In genomic region chr11:40215605-40216004, GRCh38 we compare ENCODE assay signal across 25 cellular contexts.
DNase-seq lines count a peak whose midpoint lies in the region; ATAC-seq and TF ChIP-seq lines count a peak whose summit lies in the region.
"Had no signal": no experiment of that assay in that cellular context is flagged by ENCODE, and none has a peak within 500 bp of the region (broad histone marks: within the 10 kb centered on the region; RNA-seq: fewer than 3 reads in every experiment).

No MANE protein-coding gene starts in this region.

- no peaks in the 10 kb centered on the region for H3K36me3 ChIP-seq in left ventricle myocardium inferior
- H3K36me3 ChIP-seq in endodermal cell (ENCODE audit: control insufficient read depth, insufficient read depth, low read length), result no peaks in the 10 kb centered on the region
- H3K36me3 ChIP-seq in neural progenitor cell, result no peaks in the 10 kb centered on the region
- H3K36me3 ChIP-seq: BLaER1 treated with 17β-estradiol and CSF1 and Interleukin-3, amounts not matched to agents 10 nM and 100 nM; SJSA1 had no signal

- intact Hi-C loops in left ventricle myocardium inferior (cut with micrococcal nuclease), result no loop called here
- intact Hi-C loops in left cardiac atrium (cut with DNase I), result no loop called here

- H3K9me3 ChIP-seq in left ventricle myocardium inferior (replicated peaks) (no peaks in the 10 kb centered on the region), endodermal cell (ENCODE audit: control insufficient read depth, low read length) (no peaks in the 10 kb centered on the region), neural progenitor cell (ENCODE audit: low read depth) (no peaks in the 10 kb centered on the region)
- H3K9me3 ChIP-seq: BLaER1 treated with 17β-estradiol and CSF1 and Interleukin-3, amounts not matched to agents 10 nM and 100 nM; SJSA1 had no signal

- DNase-seq in left ventricle myocardium inferior, result no peak
- DNase-seq in left cardiac atrium, result no peak
- DNase-seq in endodermal cell, result no peak
- DNase-seq in neural progenitor cell (ENCODE audit: low spot score), result peak; percentile 48
- no peak for DNase-seq in superior temporal gyrus (ENCODE audit: extremely low spot score)
- no peak for DNase-seq in KBM-7
- DNase-seq: 8988T; CD4-positive, alpha-beta T cell; H7; Karpas-422; NCI-H1092 treated with DMSO at 0.1 percent for 48 hours; NCI-H1436; NCI-H2029; NCI-H446; NCI-H524 treated with DMSO at 0.1 percent for 48 hours; NCI-H82; NK-92 treated with Interleukin-12 subunit alpha and Interleukin-12 subunit beta, amount 100 ng/mL, for 24 hours; Right ventricle myocardium superior; RPMI8226 had no signal

- H3K4me3 ChIP-seq in left ventricle myocardium inferior (no peak overlapping the region), endodermal cell (ENCODE audit: low read length) (no peak overlapping the region), neural progenitor cell (no peak overlapping the region)
- H3K4me3 ChIP-seq: BLaER1 treated with 17β-estradiol and CSF1 and Interleukin-3, amounts not matched to agents 10 nM and 100 nM; SJSA1 had no signal

- H3K4me1 ChIP-seq in left ventricle myocardium inferior (no peaks in the 10 kb centered on the region), endodermal cell (ENCODE audit: control insufficient read depth, insufficient read depth, low read length) (peaks cover 6% of the 10 kb centered on the region), neural progenitor cell (peaks cover 27% of the 10 kb centered on the region)
- H3K4me1 ChIP-seq: BLaER1 treated with 17β-estradiol and CSF1 and Interleukin-3, amounts not matched to agents 10 nM and 100 nM; SJSA1 had no signal

- H3K27ac Mint-ChIP-seq in endodermal cell (no peak overlapping the region), neural progenitor cell (peak overlapping the region; percentile 13)
- H3K27ac Mint-ChIP-seq: CD4-positive, alpha-beta T cell; IgD-negative memory B cell had no signal

- H3K4me1 Mint-ChIP-seq in endodermal cell (peaks cover 3% of the 10 kb centered on the region), neural progenitor cell (peaks cover 24% of the 10 kb centered on the region)
- H3K4me1 Mint-ChIP-seq: IgD-negative memory B cell had no signal

- H3F3A ChIP-seq in neural progenitor cell (ENCODE audit: low read depth), result peaks cover 9% of the 10 kb centered on the region

- H3K27ac ChIP-seq in left ventricle myocardium inferior (replicated peaks) (peak overlapping the region; percentile 28), endodermal cell (ENCODE audit: low read depth, low read length) (peak overlapping the region; percentile 77), neural progenitor cell (no peak overlapping the region)
- H3K27ac ChIP-seq: BLaER1 treated with 17β-estradiol and CSF1 and Interleukin-3, amounts not matched to agents 10 nM and 100 nM; HL-60; SJSA1 had no signal

- WGBS in endodermal cell (ENCODE audit: insufficient coverage in 1 of 2, insufficient read length in 1 of 2), 2 experiments, result 72 to 92% methylated on average over 2 to 3 of the region's 3 CpGs

- in situ Hi-C loops in KBM-7 (cut with MboI; ENCODE audit: low pct_unique_long_range_greater_than_20kb, low sequenced_read_pairs), result no loop called here

- H3K4me3 Mint-ChIP-seq in endodermal cell (no peak overlapping the region), neural progenitor cell (no peak overlapping the region)
- H3K4me3 Mint-ChIP-seq: CD4-positive, alpha-beta T cell; IgD-negative memory B cell had no signal

- peaks cover 2% of the 10 kb centered on the region for H3K27me3 Mint-ChIP-seq in endodermal cell (ENCODE audit: insufficient read depth)
- no peaks in the 10 kb centered on the region for H3K27me3 Mint-ChIP-seq in neural progenitor cell (ENCODE audit: insufficient read depth, low read depth)
- H3K27me3 Mint-ChIP-seq: CD4-positive, alpha-beta T cell; IgD-negative memory B cell had no signal

- no peaks in the 10 kb centered on the region for H3K79me2 ChIP-seq in neural progenitor cell (ENCODE audit: low read depth)

- no peak for TF ChIP-seq CTCF in left ventricle myocardium inferior (IDR thresholded peaks at IDR 0.05; ENCODE audit: borderline replicate concordance)
- no peak for TF ChIP-seq CTCF in endodermal cell (conservative IDR thresholded peaks at IDR 0.05)
- no peak for TF ChIP-seq CTCF in neural progenitor cell (IDR thresholded peaks at IDR 0.05)

- no peak overlapping the region for H2AFZ ChIP-seq in neural progenitor cell (replicated peaks)

- no peak overlapping the region for H3K4me2 ChIP-seq in neural progenitor cell
- H3K4me2 ChIP-seq: BLaER1 treated with 17β-estradiol and CSF1 and Interleukin-3, amounts not matched to agents 10 nM and 100 nM had no signal

- no peaks in the 10 kb centered on the region for H3K9me3 Mint-ChIP-seq in endodermal cell
- no peaks in the 10 kb centered on the region for H3K9me3 Mint-ChIP-seq in neural progenitor cell

- H3K9ac ChIP-seq in endodermal cell (ENCODE audit: extremely low read depth, low read length, poor library complexity, severe bottlenecking) (no peak overlapping the region), neural progenitor cell (no peak overlapping the region)
- H3K9ac ChIP-seq: BLaER1 treated with 17β-estradiol and CSF1 and Interleukin-3, amounts not matched to agents 10 nM and 100 nM had no signal

- no peaks in the 10 kb centered on the region for H4K20me1 ChIP-seq in neural progenitor cell (ENCODE audit: low read depth)
- H4K20me1 ChIP-seq: BLaER1 treated with 17β-estradiol and CSF1 and Interleukin-3, amounts not matched to agents 10 nM and 100 nM had no signal

- ATAC-seq in left cardiac atrium, result no peak
- no peak for ATAC-seq in HG02763 (IDR thresholded peaks at IDR 0.05; ENCODE audit: unreplicated experiment)
- ATAC-seq in GM18868 (IDR thresholded peaks at IDR 0.05; ENCODE audit: unreplicated experiment), result no peak

- H3K36me3 Mint-ChIP-seq in endodermal cell (ENCODE audit: low read depth) (no peaks in the 10 kb centered on the region), neural progenitor cell (no peaks in the 10 kb centered on the region)

- H3K27me3 ChIP-seq in left ventricle myocardium inferior (ENCODE audit: low read depth) (no peaks in the 10 kb centered on the region), endodermal cell (ENCODE audit: control insufficient read depth, insufficient read depth, low read length, poor library complexity, severe bottlenecking) (no peaks in the 10 kb centered on the region), neural progenitor cell (no peaks in the 10 kb centered on the region)
- H3K27me3 ChIP-seq: BLaER1 treated with 17β-estradiol and CSF1 and Interleukin-3, amounts not matched to agents 10 nM and 100 nM; SJSA1 had no signal
